ENCODE assay signal across 11 cellular contexts in genomic region chr1:225768662-225769426, GRCh38. TPM values are rescaled to one million over a fixed set of nuclear protein-coding genes. Genes with fewer than 3 reads are reported as not detected.
DNase-seq lines count a peak whose midpoint lies in the region; TF ChIP-seq lines count a peak whose summit lies in the region.
"Had no signal": no experiment of that assay in that cellular context is flagged by ENCODE, and none has a peak within 500 bp of the region (broad histone marks: within the 10 kb centered on the region; RNA-seq: fewer than 3 reads in every experiment).

No MANE protein-coding gene starts in this region.

- no peak overlapping the region for H3K9ac ChIP-seq in smooth muscle cell (ENCODE audit: low read depth)

- TF ChIP-seq CTCF in smooth muscle cell (IDR thresholded peaks at IDR 0.05; ENCODE audit: borderline replicate concordance, insufficient read depth, poor library complexity, severe bottlenecking): no peak

- no peaks in the 10 kb centered on the region for H3K27me3 ChIP-seq in smooth muscle cell (ENCODE audit: low read depth)
- H3K27me3 ChIP-seq: tibial nerve had no signal

- no peak overlapping the region for H2AFZ ChIP-seq in smooth muscle cell (ENCODE audit: low read depth)

- no peaks in the 10 kb centered on the region for H3K9me3 ChIP-seq in smooth muscle cell (replicated peaks; ENCODE audit: low read depth)
- H3K9me3 ChIP-seq: tibial nerve had no signal

- peaks cover 27% of the 10 kb centered on the region for H3K4me1 ChIP-seq in smooth muscle cell (ENCODE audit: low read depth)

- 43% methylated on average over 9 of the region's 9 CpGs for WGBS in smooth muscle cell (ENCODE audit: low lambda C conversion rate)

- in situ Hi-C loops in KBM-7 (cut with MboI; ENCODE audit: low pct_unique_long_range_greater_than_20kb, low sequenced_read_pairs): no loop called here

- H3K4me3 ChIP-seq in smooth muscle cell: no peak overlapping the region
- H3K4me3 ChIP-seq: tibial nerve had no signal

- DNase-seq in NCI-H510A treated with DMSO at 0.1 percent for 48 hours (lab: John Stamatoyannopoulos, UW) (peak; percentile 80), NCI-H510A (lab: John Stamatoyannopoulos, UW) (no peak), NCI-H69 (lab: John Stamatoyannopoulos, UW) (peak; percentile 44), epithelial cell of prostate (ENCODE audit: low read depth, low spot score) (no peak), smooth muscle cell (lab: John Stamatoyannopoulos, UW; ENCODE audit: unreplicated experiment) (no peak), KBM-7 (no peak), epidermal melanocyte (ENCODE audit: insufficient read length, low spot score) (no peak)
- DNase-seq in activated CD4-positive, alpha-beta T cell treated with anti-CD3 and anti-CD28 coated beads, Interleukin-2, amount 50 U/mL, for 48 hours: no peak
- DNase-seq: activated naive CD4-positive, alpha-beta T cell treated with anti-CD3 and anti-CD28 coated beads, Interleukin-2, amount 10 ng/mL, durations not matched to agents 7 days and 5 days; naive thymus-derived CD8-positive, alpha-beta T cell had no signal

- H3F3A ChIP-seq in smooth muscle cell (ENCODE audit: low read depth): peaks cover 40% of the 10 kb centered on the region

- H3K4me2 ChIP-seq in smooth muscle cell: no peak overlapping the region

- H3K27ac ChIP-seq in epithelial cell of prostate: peak overlapping the region; percentile 41
- peak overlapping the region; percentile 86 for H3K27ac ChIP-seq in smooth muscle cell (ENCODE audit: low read depth)

- no peaks in the 10 kb centered on the region for H3K36me3 ChIP-seq in smooth muscle cell (ENCODE audit: low read depth)
- H3K36me3 ChIP-seq: tibial nerve had no signal

- no peaks in the 10 kb centered on the region for H4K20me1 ChIP-seq in smooth muscle cell (ENCODE audit: low read depth)

- H3K79me2 ChIP-seq in smooth muscle cell (ENCODE audit: low read depth): no peaks in the 10 kb centered on the region

RNA-seq across cellular contexts. Expression of gene SRP9, which starts 8.8 kb away (rescaled TPM):
- total RNA-seq in smooth muscle cell: 394 and 449 TPM in 2 replicates
- polyA plus RNA-seq in smooth muscle cell: 301 TPM in 2 replicates

RNA-seq across cellular contexts. Expression of gene EPHX1, which starts 41.1 kb away (rescaled TPM):
- total RNA-seq in smooth muscle cell: 9.8 and 16.1 TPM in 2 replicates
- 22.2 and 29.2 TPM in 2 replicates for polyA plus RNA-seq in smooth muscle cell

Comparison
In these comparisons a context has a peak if more than half of its experiments do, and no peak if none do; other contexts are left out.
1. DNase-seq: peak in NCI-H510A treated with DMSO at 0.1 percent for 48 hours (single experiment) and NCI-H69 (single experiment); none in NCI-H510A (single experiment), epithelial cell of prostate (single experiment), smooth muscle cell (single experiment), KBM-7 (single experiment), epidermal melanocyte (single experiment) and activated CD4-positive, alpha-beta T cell treated with anti-CD3 and anti-CD28 coated beads, Interleukin-2, amount 50 U/mL, for 48 hours (0 of 2).